ENCODE assay signal across 21 cellular contexts in genomic region chr2:46167406-46167805, GRCh38.
"Had no signal": no experiment of that assay in that cellular context is flagged by ENCODE, and none has a peak within 500 bp of the region (broad histone marks: within the 10 kb centered on the region; RNA-seq: fewer than 3 reads in every experiment).

No MANE protein-coding gene starts in this region.

- H3K27ac ChIP-seq: left lung, right atrium auricular region, skin epidermis, tibial artery had no signal

- DNase-seq: activated CD4-positive, alpha-beta T cell treated with anti-CD3 and anti-CD28 coated beads for 4 hours; activated CD8-positive, alpha-beta memory T cell treated with anti-CD3 and anti-CD28 coated beads, Interleukin-2, amount 50 U/mL, for 4 hours; activated CD8-positive, alpha-beta T cell treated with anti-CD3 and anti-CD28 coated beads, Interleukin-2, amount 10 ng/mL, durations not matched to agents 7 days and 5 days; activated gamma-delta T cell treated with Interleukin-2 at 50 U/mL for 16 hours; activated naive CD8-positive, alpha-beta T cell treated with anti-CD3 and anti-CD28 coated beads, Interleukin-2, amount 10 ng/mL, durations not matched to agents 7 days and 5 days; activated T-cell treated with anti-CD3 and anti-CD28 coated beads, Interleukin-2, amount 50 U/mL, for 48 hours; aorta; dermis blood vessel endothelial cell; left lung; occipital lobe; stimulated activated CD4-positive, alpha-beta T cell treated with anti-CD3 and anti-CD28 coated beads, Interleukin-15, amount 100 ng/mL, for 24 hours; stimulated activated CD4-positive, alpha-beta T cell treated with anti-CD3 and anti-CD28 coated beads, Interleukin-4, amount 100 ng/mL, for 1 hour; stimulated activated naive CD4-positive, alpha-beta T cell; T-helper 2 cell; tibial artery had no signal

- H3K4me3 ChIP-seq: left lung, right atrium auricular region, skin epidermis, tibial artery had no signal

- H3K4me3 Mint-ChIP-seq: activated CD8-positive, alpha-beta T cell treated with anti-CD3 and anti-CD28 coated beads, Interleukin-2, amount 10 ng/mL, durations not matched to agents 7 days and 5 days; activated naive CD8-positive, alpha-beta T cell treated with anti-CD3 and anti-CD28 coated beads, Interleukin-2, amount 10 ng/mL, durations not matched to agents 7 days and 5 days; memory B cell; nephron; WTC11 had no signal

- H3K36me3 Mint-ChIP-seq: WTC11 had no signal

- H3K36me3 ChIP-seq: left lung, right atrium auricular region had no signal

- H3K27me3 Mint-ChIP-seq: activated naive CD8-positive, alpha-beta T cell treated with anti-CD3 and anti-CD28 coated beads, Interleukin-2, amount 10 ng/mL, durations not matched to agents 7 days and 5 days; memory B cell had no signal

- H3K27ac Mint-ChIP-seq: activated CD8-positive, alpha-beta T cell treated with anti-CD3 and anti-CD28 coated beads, Interleukin-2, amount 10 ng/mL, durations not matched to agents 7 days and 5 days; activated naive CD8-positive, alpha-beta T cell treated with anti-CD3 and anti-CD28 coated beads, Interleukin-2, amount 10 ng/mL, durations not matched to agents 7 days and 5 days; memory B cell; nephron; progenitor cell of endocrine pancreas; WTC11 had no signal

- H3K4me1 Mint-ChIP-seq: memory B cell had no signal

- H3K27me3 ChIP-seq: left lung, right atrium auricular region, tibial artery had no signal

- H3K9me3 ChIP-seq: left lung, right atrium auricular region, tibial artery had no signal

- H3K9me3 Mint-ChIP-seq: activated naive CD8-positive, alpha-beta T cell treated with anti-CD3 and anti-CD28 coated beads, Interleukin-2, amount 10 ng/mL, durations not matched to agents 7 days and 5 days; memory B cell; nephron; WTC11 had no signal

- ATAC-seq: activated CD8-positive, alpha-beta T cell treated with anti-CD3 and anti-CD28 coated beads, Interleukin-2, amount 10 ng/mL, durations not matched to agents 7 days and 5 days; left lung; WTC11 had no signal
